In genomic region chr20:38426006-38426405, GRCh38 we compare ENCODE assay signal across 7 cellular contexts. TPM values are rescaled to one million over a fixed set of nuclear protein-coding genes. Genes with fewer than 3 reads are reported as not detected.
DNase-seq lines count a peak whose midpoint lies in the region; ATAC-seq and TF ChIP-seq lines count a peak whose summit lies in the region.

No MANE protein-coding gene starts in this region.

- no peak overlapping the region for H3K4me3 ChIP-seq in smooth muscle cell

- H3K27ac ChIP-seq in smooth muscle cell (ENCODE audit: low read depth): peak overlapping the region; percentile 73

- TF ChIP-seq CTCF in smooth muscle cell (IDR thresholded peaks at IDR 0.05; ENCODE audit: borderline replicate concordance, insufficient read depth, poor library complexity, severe bottlenecking): no peak

- peaks cover 50% of the 10 kb centered on the region for H3K79me2 ChIP-seq in smooth muscle cell (ENCODE audit: low read depth)

- ATAC-seq in HG03432 (IDR thresholded peaks at IDR 0.05; ENCODE audit: unreplicated experiment): no peak

- H3K4me2 ChIP-seq in smooth muscle cell: no peak overlapping the region

- no peaks in the 10 kb centered on the region for H3K4me1 ChIP-seq in smooth muscle cell (ENCODE audit: low read depth)

- no peak overlapping the region for H3K9ac ChIP-seq in smooth muscle cell (ENCODE audit: low read depth)

- H3K27me3 ChIP-seq in smooth muscle cell (ENCODE audit: low read depth): no peaks in the 10 kb centered on the region

- DNase-seq in GM04504 (ENCODE audit: low read depth) (peak; percentile 88), MV-4-11 (lab: John Stamatoyannopoulos, UW) (peak; percentile 92), dedifferentiated amniotic fluid mesenchymal stem cell (ENCODE audit: extremely low spot score) (peak; percentile 86), smooth muscle cell (lab: John Stamatoyannopoulos, UW; ENCODE audit: unreplicated experiment) (no peak), GM19238 (ENCODE audit: insufficient read length, low spot score) (no peak), NCI-H446 (lab: John Stamatoyannopoulos, UW) (no peak)

- 32% methylated on average over 6 of the region's 6 CpGs for WGBS in smooth muscle cell (ENCODE audit: low lambda C conversion rate)

- peaks cover 18% of the 10 kb centered on the region for H3F3A ChIP-seq in smooth muscle cell (ENCODE audit: low read depth)

- H2AFZ ChIP-seq in smooth muscle cell (ENCODE audit: low read depth): no peak overlapping the region

- H3K36me3 ChIP-seq in smooth muscle cell (ENCODE audit: low read depth): peaks cover 9% of the 10 kb centered on the region

- peaks cover 100% of the 10 kb centered on the region for H4K20me1 ChIP-seq in smooth muscle cell (ENCODE audit: low read depth)

- H3K9me3 ChIP-seq in smooth muscle cell (replicated peaks; ENCODE audit: low read depth): no peaks in the 10 kb centered on the region

RNA-seq across cellular contexts. Expression of gene SNHG17, which starts 9.1 kb away (rescaled TPM):
- 5.5 and 6.7 TPM in 2 replicates for total RNA-seq in smooth muscle cell
- 19.6 and 26.4 TPM in 2 replicates for polyA plus RNA-seq in smooth muscle cell

RNA-seq across cellular contexts. Expression of gene RALGAPB, which starts 46.6 kb away (rescaled TPM):
- total RNA-seq in smooth muscle cell: 33.3 and 43.2 TPM in 2 replicates
- polyA plus RNA-seq in smooth muscle cell: 8.9 and 11.4 TPM in 2 replicates

Comparison
In these comparisons a context has a peak if more than half of its experiments do, and no peak if none do; other contexts are left out.
1. DNase-seq: peak in GM04504 (single experiment), MV-4-11 (single experiment) and dedifferentiated amniotic fluid mesenchymal stem cell (single experiment); none in smooth muscle cell (single experiment), GM19238 (single experiment) and NCI-H446 (0 of 2).